1 cellular context compared by ENCODE assay signal in genomic region chr10:306654-307185, GRCh38.
TF ChIP-seq lines count a peak whose summit lies in the region.

No MANE protein-coding gene starts in this region.

TF ChIP-seq in HepG2, 621 proteins besides CTCF, POLR2A, EP300 and RAD21 (continued from another document):
- TF ChIP-seq IRF9 (CRISPR knock-in tag; IDR thresholded peaks at IDR 0.05; ENCODE audit: borderline replicate concordance) (no peak), TCF7 (IDR thresholded peaks at IDR 0.05; ENCODE audit: low read depth) (peak; percentile 28; the same call in 1 of the 2 replicates), ARID3A (IDR thresholded peaks at IDR 0.05; ENCODE audit: low read depth, low read length) (no peak), CHD2 (IDR thresholded peaks at IDR 0.05; ENCODE audit: low read depth, low read length) (no peak), ZNF562 (CRISPR knock-in tag; IDR thresholded peaks at IDR 0.05; ENCODE audit: borderline replicate concordance) (no peak), GRHL1 (CRISPR knock-in tag; conservative IDR thresholded peaks at IDR 0.05) (no peak), NAIF1 (CRISPR knock-in tag; IDR thresholded peaks at IDR 0.05; ENCODE audit: borderline replicate concordance) (no peak), ZNF446 (CRISPR knock-in tag; IDR thresholded peaks at IDR 0.05) (no peak), AHR (CRISPR knock-in tag; IDR thresholded peaks at IDR 0.05) (no peak), MTA1 (CRISPR knock-in tag; IDR thresholded peaks at IDR 0.05; ENCODE audit: borderline replicate concordance) (peak; percentile 23; the same call in 1 of the 2 replicates), NFYB (CRISPR knock-in tag; IDR thresholded peaks at IDR 0.05) (no peak), SOX6 (IDR thresholded peaks at IDR 0.05) (no peak), SOX6 (CRISPR knock-in tag; IDR thresholded peaks at IDR 0.05) (no peak), SPEN (CRISPR knock-in tag; IDR thresholded peaks at IDR 0.05; ENCODE audit: low read depth) (peak; percentile 89; the same call in 1 of the 2 replicates), GMEB1 (CRISPR knock-in tag; IDR thresholded peaks at IDR 0.05; ENCODE audit: borderline replicate concordance) (no peak), RORA (CRISPR knock-in tag; IDR thresholded peaks at IDR 0.05) (no peak), ZNF354B (CRISPR knock-in tag; IDR thresholded peaks at IDR 0.05) (no peak), ZFP36 (IDR thresholded peaks at IDR 0.05; ENCODE audit: borderline replicate concordance, low read depth, low read length, partially characterized antibody) (no peak), HOXA3 (CRISPR knock-in tag; IDR thresholded peaks at IDR 0.05) (peak; percentile 25; the same call in 1 of the 2 replicates), SALL2 (CRISPR knock-in tag; IDR thresholded peaks at IDR 0.05) (no peak), TRIM22 (IDR thresholded peaks at IDR 0.05) (no peak), TFAP4 (IDR thresholded peaks at IDR 0.05; ENCODE audit: borderline replicate concordance, low read depth) (peak; percentile 52; the same call in 1 of the 2 replicates), NCOR1 (IDR thresholded peaks at IDR 0.05; ENCODE audit: borderline replicate concordance, low read length) (peak; percentile 52; the same call in 1 of the 2 replicates), ASH2L (IDR thresholded peaks at IDR 0.05; ENCODE audit: insufficient read length, low read depth, low read length) (no peak), CEBPG (CRISPR knock-in tag; IDR thresholded peaks at IDR 0.05) (no peak), ZNF256 (CRISPR knock-in tag; conservative IDR thresholded peaks at IDR 0.05) (no peak), HNRNPLL (IDR thresholded peaks at IDR 0.05; ENCODE audit: low read depth, low read length, poor library complexity, severe bottlenecking) (no peak), ZKSCAN5 (CRISPR knock-in tag; IDR thresholded peaks at IDR 0.05) (no peak), ZBTB20 (CRISPR knock-in tag; IDR thresholded peaks at IDR 0.05; ENCODE audit: borderline replicate concordance, low read depth) (no peak), ZNF574 (CRISPR knock-in tag; IDR thresholded peaks at IDR 0.05) (0 out of 2 replicates have a peak, but pooled peaks have one; percentile 8), ZEB1 (IDR thresholded peaks at IDR 0.05; ENCODE audit: insufficient replicate concordance, low read depth) (no peak), SOX5 (CRISPR knock-in tag; IDR thresholded peaks at IDR 0.05; ENCODE audit: borderline replicate concordance) (peak; percentile 14; the same call in 1 of the 2 replicates), RNF2 (conservative IDR thresholded peaks at IDR 0.05; ENCODE audit: low read depth) (no peak), ZFP36L1 (CRISPR knock-in tag; IDR thresholded peaks at IDR 0.05) (no peak), ZNF850 (CRISPR knock-in tag; conservative IDR thresholded peaks at IDR 0.05) (no peak), ZNF609 (CRISPR knock-in tag; IDR thresholded peaks at IDR 0.05; ENCODE audit: borderline replicate concordance) (no peak)
- TF ChIP-seq, protein P1, sequence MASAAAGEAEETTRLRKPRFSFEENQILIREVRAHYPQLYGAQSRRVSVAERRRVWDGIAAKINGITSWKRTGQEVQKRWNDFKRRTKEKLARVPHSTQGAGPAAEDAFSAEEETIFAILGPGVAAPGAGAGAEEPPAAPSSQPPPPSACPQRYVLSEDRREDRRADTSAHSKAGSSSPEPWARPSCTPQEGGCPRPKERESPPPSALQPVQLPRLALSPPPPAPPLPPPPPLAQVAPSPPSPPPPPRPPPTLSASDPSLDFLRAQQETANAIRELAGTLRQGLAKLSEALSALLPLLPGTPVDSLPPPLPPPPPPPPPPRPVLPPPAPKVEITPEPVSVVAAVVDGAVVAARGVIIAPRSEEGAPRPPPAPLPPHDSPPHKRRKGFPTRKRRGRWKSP (CRISPR knock-in tag; IDR thresholded peaks at IDR 0.05): no peak
- TF ChIP-seq, protein P2, sequence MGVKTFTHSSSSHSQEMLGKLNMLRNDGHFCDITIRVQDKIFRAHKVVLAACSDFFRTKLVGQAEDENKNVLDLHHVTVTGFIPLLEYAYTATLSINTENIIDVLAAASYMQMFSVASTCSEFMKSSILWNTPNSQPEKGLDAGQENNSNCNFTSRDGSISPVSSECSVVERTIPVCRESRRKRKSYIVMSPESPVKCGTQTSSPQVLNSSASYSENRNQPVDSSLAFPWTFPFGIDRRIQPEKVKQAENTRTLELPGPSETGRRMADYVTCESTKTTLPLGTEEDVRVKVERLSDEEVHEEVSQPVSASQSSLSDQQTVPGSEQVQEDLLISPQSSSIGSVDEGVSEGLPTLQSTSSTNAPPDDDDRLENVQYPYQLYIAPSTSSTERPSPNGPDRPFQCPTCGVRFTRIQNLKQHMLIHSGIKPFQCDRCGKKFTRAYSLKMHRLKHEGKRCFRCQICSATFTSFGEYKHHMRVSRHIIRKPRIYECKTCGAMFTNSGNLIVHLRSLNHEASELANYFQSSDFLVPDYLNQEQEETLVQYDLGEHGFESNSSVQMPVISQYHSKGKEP (CRISPR knock-in tag; IDR thresholded peaks at IDR 0.05): no peak
